In the genomic region with DNA sequence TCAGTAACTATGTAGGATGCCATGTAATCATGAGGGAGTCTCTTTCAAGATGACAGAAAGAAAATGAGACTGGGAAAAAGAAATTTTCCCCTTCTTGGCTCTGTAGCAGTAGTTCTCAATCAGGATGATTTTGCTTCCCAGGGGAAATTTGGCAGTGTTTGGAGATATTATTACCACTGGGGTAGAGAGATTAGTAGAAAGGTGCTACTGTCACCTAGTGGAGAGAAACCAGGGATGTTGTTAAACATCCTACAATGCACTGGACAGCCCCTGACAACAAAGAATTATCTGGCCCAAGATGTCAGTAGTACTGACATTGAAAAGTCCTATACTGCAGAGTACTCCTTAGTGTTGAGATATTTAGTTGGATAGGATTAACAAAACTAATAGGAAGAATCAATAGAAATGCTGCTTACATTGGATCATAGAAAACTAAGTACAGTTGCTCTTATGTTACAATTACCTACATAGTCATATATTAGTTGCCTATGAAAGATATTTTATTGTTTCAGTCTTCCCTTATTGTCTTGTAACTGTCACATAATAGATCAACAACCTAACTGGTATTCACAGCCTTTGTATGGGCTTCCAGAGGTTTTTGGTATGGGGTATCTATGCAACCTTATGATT, we compare ENCODE assay signal across 9 cellular contexts.
DNase-seq lines count a peak whose midpoint lies in the region; ATAC-seq, FAIRE-seq and TF ChIP-seq lines count a peak whose summit lies in the region.
"Had no signal": no experiment of that assay in that cellular context is flagged by ENCODE, and none has a peak within 500 bp of the region (broad histone marks: within the 10 kb centered on the region; RNA-seq: fewer than 3 reads in every experiment).

No MANE protein-coding gene starts in this region.

- no peaks in the 10 kb centered on the region for H3K27me3 Mint-ChIP-seq in nephron (ENCODE audit: low read depth)

- H3K4me1 Mint-ChIP-seq in nephron = peaks cover 8% of the 10 kb centered on the region

- FAIRE-seq in GM18507 (lab: Jason Lieb, UNC) = peak; percentile 56

- no peaks in the 10 kb centered on the region for H3K36me3 ChIP-seq in stomach

- no peak for ATAC-seq in GM19397 (IDR thresholded peaks at IDR 0.05; ENCODE audit: unreplicated experiment)

- H3K27ac Mint-ChIP-seq in nephron = no peak overlapping the region
- H3K27ac Mint-ChIP-seq: dendritic cell treated with granulocyte-macrophage colony-stimulating factor and Interleukin-4, amounts not matched to agents 40 ng/mL and 50 ng/mL, for 4 days had no signal

- intact Hi-C loops in stomach (cut with DNase I; ENCODE audit: low total_unique reads) = no loop called here

- H3K9me3 Mint-ChIP-seq in nephron = no peaks in the 10 kb centered on the region
- H3K9me3 Mint-ChIP-seq: dendritic cell treated with granulocyte-macrophage colony-stimulating factor and Interleukin-4, amounts not matched to agents 40 ng/mL and 50 ng/mL, for 4 days had no signal

- peak; percentile 83 for TF ChIP-seq CTCF in AG04450 (IDR thresholded peaks at IDR 0.05; ENCODE audit: low read depth, low read length)
- peak; percentile 85 for TF ChIP-seq CTCF in choroid plexus epithelial cell (conservative IDR thresholded peaks at IDR 0.05; ENCODE audit: low read depth, low read length)
- peak; percentile 53 to 54 (median 54) for TF ChIP-seq CTCF in nephron (IDR thresholded peaks at IDR 0.05; ENCODE audit: unreplicated experiment in 3 of 3)
- peak in 2 of 7 experiments; percentile 21 to 25 for TF ChIP-seq CTCF in stomach (IDR thresholded peaks at IDR 0.05)
- TF ChIP-seq CTCF in coronary artery (IDR thresholded peaks at IDR 0.05) = no peak

- DNase-seq in AG04450 (ENCODE audit: low read depth, low spot score) (peak; percentile 11), GM18507 (ENCODE audit: extremely low spot score, insufficient read length, low read depth) (no peak), NCI-H460 (ENCODE audit: extremely low read depth, low read depth) (peak; percentile 18), choroid plexus epithelial cell (ENCODE audit: low read depth) (peak; percentile 78), stomach (no peak), coronary artery (ENCODE audit: low spot score) (no peak)

- no peaks in the 10 kb centered on the region for H3K9me3 ChIP-seq in AG04450 (ENCODE audit: control insufficient read depth, insufficient read depth, low read length)
- no peaks in the 10 kb centered on the region for H3K9me3 ChIP-seq in stomach

- H3K27ac ChIP-seq in AG04450 (ENCODE audit: low read depth, low read length) (no peak overlapping the region), stomach (no peak overlapping the region), coronary artery (no peak overlapping the region)

- peaks cover 0 to 4% (median 1%) of the 10 kb centered on the region in 4 donors for H3K4me1 ChIP-seq in stomach

- POLR2A ChIA-PET in AG04450 (lab: Yijun Ruan, JAX) = no interaction called here

- H3K36me3 Mint-ChIP-seq in nephron (ENCODE audit: low read depth) = no peaks in the 10 kb centered on the region

- TF ChIP-seq EP300 in stomach (IDR thresholded peaks at IDR 0.05) = no peak

- H3K27me3 ChIP-seq in AG04450 (ENCODE audit: control insufficient read depth, insufficient read depth, low read length) (peaks cover 5% of the 10 kb centered on the region), stomach (no peaks in the 10 kb centered on the region)

- H3K4me3 ChIP-seq in AG04450 (ENCODE audit: low read depth, low read length) (no peak overlapping the region), choroid plexus epithelial cell (ENCODE audit: low read depth, low read length) (no peak overlapping the region), stomach (no peak overlapping the region), coronary artery (no peak overlapping the region)

- CTCF ChIA-PET in AG04450 (lab: Charles Lee) = interaction anchor here (0.8 to 3.1 kb wide), 4 partner anchors 431 to 571 kb away, joined by 3 to 12 read pairs (median 10); no protein-coding TSS in a partner anchor

- no peak for TF ChIP-seq POLR2A in stomach (IDR thresholded peaks at IDR 0.05)

- H3K4me3 Mint-ChIP-seq in nephron = no peak overlapping the region
- H3K4me3 Mint-ChIP-seq: dendritic cell treated with granulocyte-macrophage colony-stimulating factor and Interleukin-4, amounts not matched to agents 40 ng/mL and 50 ng/mL, for 4 days had no signal

Comparison
In these comparisons a context has a peak if more than half of its experiments do, and no peak if none do; other contexts are left out.
1. DNase-seq: peak in AG04450 (single experiment), NCI-H460 (single experiment) and choroid plexus epithelial cell (single experiment); none in GM18507 (single experiment), stomach (single experiment) and coronary artery (single experiment).